Comparison of ENCODE assay signal across 25 cellular contexts in genomic region chr2:193561054-193561453, GRCh38.
DNase-seq lines count a peak whose midpoint lies in the region; ATAC-seq, FAIRE-seq and TF ChIP-seq lines count a peak whose summit lies in the region.
"Had no signal": no experiment of that assay in that cellular context is flagged by ENCODE, and none has a peak within 500 bp of the region (broad histone marks: within the 10 kb centered on the region; RNA-seq: fewer than 3 reads in every experiment).

No MANE protein-coding gene starts in this region.

- DNase-seq in ELR (ENCODE audit: low read depth) (peak; percentile 74), astrocyte of the spinal cord (ENCODE audit: low read depth, low spot score) (peak; percentile 20), adrenal gland (no peak), GM12891 (ENCODE audit: insufficient read length, low spot score) (no peak), AG08395 (ENCODE audit: low spot score) (no peak), left ventricle myocardium inferior (no peak)
- DNase-seq: activated naive CD4-positive, alpha-beta T cell treated with anti-CD3 and anti-CD28 coated beads, Interleukin-2, amount 10 ng/mL, durations not matched to agents 7 days and 5 days; activated T-cell treated with anti-CD3 and anti-CD28 coated beads, Interleukin-2, amount 50 U/mL, for 48 hours; C1 segment of cervical spinal cord; DMS 273 treated with DMSO at 0.1 percent for 48 hours; GF-D8; heart right ventricle; immature natural killer cell; NCI-H1436 treated with DMSO at 0.1 percent for 48 hours; NCI-H2171 treated with DMSO at 0.1 percent for 48 hours; stimulated activated CD4-positive, alpha-beta T cell treated with anti-CD3 and anti-CD28 coated beads, Interleukin-4, amount 100 ng/mL, for 24 hours; T-helper 9 cell; uterus had no signal

- no peaks in the 10 kb centered on the region for H3K4me1 ChIP-seq in adrenal gland (replicated peaks in 1 of 2)
- no peaks in the 10 kb centered on the region for H3K4me1 ChIP-seq in left ventricle myocardium inferior
- H3K4me1 ChIP-seq: heart right ventricle, uterus had no signal

- H3K4me3 ChIP-seq in astrocyte of the spinal cord (ENCODE audit: low read depth, low read length), result no peak overlapping the region
- H3K4me3 ChIP-seq in adrenal gland, result no peak overlapping the region
- no peak overlapping the region for H3K4me3 ChIP-seq in left ventricle myocardium inferior
- H3K4me3 ChIP-seq: heart right ventricle, lung, SK-N-MC, uterus had no signal

- intact Hi-C loops in adrenal gland (cut with DNase I), result no loop called here
- intact Hi-C loops in left ventricle myocardium inferior (cut with micrococcal nuclease), result no loop called here

- H3K27me3 ChIP-seq in adrenal gland (no peaks in the 10 kb centered on the region), left ventricle myocardium inferior (ENCODE audit: low read depth) (no peaks in the 10 kb centered on the region)
- H3K27me3 ChIP-seq: heart right ventricle, uterus had no signal

- FAIRE-seq in GM12891 (lab: Jason Lieb, UNC), result no peak
- FAIRE-seq: A204.1, H1, RCC 7860 had no signal

- in situ Hi-C loops in astrocyte of the spinal cord (cut with HindIII; ENCODE audit: low sequenced_read_pairs), result no loop called here

- TF ChIP-seq POLR2A in adrenal gland (IDR thresholded peaks at IDR 0.05) (no peak), GM12891 (IDR thresholded peaks at IDR 0.05; ENCODE audit: low read depth, low read length) (no peak)

- TF ChIP-seq CTCF in astrocyte of the spinal cord (IDR thresholded peaks at IDR 0.05; ENCODE audit: low read depth, low read length), result no peak
- no peak for TF ChIP-seq CTCF in adrenal gland (IDR thresholded peaks at IDR 0.05)
- TF ChIP-seq CTCF in left ventricle myocardium inferior (IDR thresholded peaks at IDR 0.05; ENCODE audit: borderline replicate concordance), result no peak

- ATAC-seq in GM21515 (IDR thresholded peaks at IDR 0.05; ENCODE audit: unreplicated experiment), result peak; percentile 51
- peak; percentile 45 for ATAC-seq in HG03196 (IDR thresholded peaks at IDR 0.05; ENCODE audit: unreplicated experiment)
- ATAC-seq: heart right ventricle had no signal

- H3K27ac ChIP-seq in adrenal gland (no peak overlapping the region), left ventricle myocardium inferior (replicated peaks) (no peak overlapping the region)
- H3K27ac ChIP-seq: heart right ventricle, SK-N-MC, uterus had no signal

- 62 to 75% (median 65%) methylated on average over 3 of the region's 3 CpGs for WGBS in adrenal gland, 4 donors

- H3K36me3 ChIP-seq in adrenal gland (replicated peaks in 1 of 2) (no peaks in the 10 kb centered on the region), left ventricle myocardium inferior (no peaks in the 10 kb centered on the region)
- H3K36me3 ChIP-seq: heart right ventricle, uterus had no signal

- H3K9me3 ChIP-seq in adrenal gland (replicated peaks in 1 of 3), result peaks cover 0 to 5% (median 0%) of the 10 kb centered on the region in 3 donors
- H3K9me3 ChIP-seq in left ventricle myocardium inferior (replicated peaks), result no peaks in the 10 kb centered on the region
- H3K9me3 ChIP-seq: heart right ventricle, uterus had no signal

TF ChIP-seq in GM12891, 5 proteins besides CTCF, POLR2A, EP300 and RAD21:
- no peak for TF ChIP-seq TAF1 (IDR thresholded peaks at IDR 0.05; ENCODE audit: low read depth, low read length)
- TF ChIP-seq POLR2AphosphoS5 (IDR thresholded peaks at IDR 0.05; ENCODE audit: low read depth, low read length), result no peak
- TF ChIP-seq SPI1 (IDR thresholded peaks at IDR 0.05; ENCODE audit: low read depth, low read length), result no peak
- no peak for TF ChIP-seq POU2F2 (IDR thresholded peaks at IDR 0.05; ENCODE audit: low read depth, low read length)
- TF ChIP-seq PAX5 (IDR thresholded peaks at IDR 0.05; ENCODE audit: insufficient read depth, low read length, severe bottlenecking), result no peak
TF ChIP-seq in GM12891: peak in this region for 0.

Comparison
In these comparisons a context has a peak if more than half of its experiments do, and no peak if none do; other contexts are left out.
1. DNase-seq: peak in ELR (single experiment) and astrocyte of the spinal cord (single experiment); none in adrenal gland (0 of 7), GM12891 (single experiment), AG08395 (single experiment) and left ventricle myocardium inferior (single experiment).